Comparison of ENCODE assay signal across 24 cellular contexts in genomic region chr7:83629117-83629880, GRCh38. TPM values are rescaled to one million over a fixed set of nuclear protein-coding genes. Genes with fewer than 3 reads are reported as not detected.
A peak's percentile ranks its signal among the peaks of the same experiment; 100 is the strongest.
DNase-seq lines count a peak whose midpoint lies in the region; ATAC-seq, FAIRE-seq and TF ChIP-seq lines count a peak whose summit lies in the region.
"Had no signal": no experiment of that assay in that cellular context is flagged by ENCODE, and none has a peak within 500 bp of the region (broad histone marks: within the 10 kb centered on the region; RNA-seq: fewer than 3 reads in every experiment).

No MANE protein-coding gene starts in this region.

- no peaks in the 10 kb centered on the region for H3K4me1 ChIP-seq in right cardiac atrium (ENCODE audit: control insufficient read depth, insufficient read depth, low read length)
- no peaks in the 10 kb centered on the region for H3K4me1 ChIP-seq in heart left ventricle
- H3K4me1 ChIP-seq in H1 (replicated peaks in 1 of 4; ENCODE audit: control insufficient read depth in 3 of 4, insufficient read depth in 4 of 4, low read length in 3 of 4) = peaks cover 0 to 7% (median 4%) of the 10 kb centered on the region in 4 experiments; a peak in 3 of 7 replicates
- H3K4me1 ChIP-seq in mesenchymal stem cell (ENCODE audit: control insufficient read depth, insufficient read depth, low read depth, low read length) = no peaks in the 10 kb centered on the region
- H3K4me1 ChIP-seq in thyroid gland = no peaks in the 10 kb centered on the region
- H3K4me1 ChIP-seq in uterus = no peaks in the 10 kb centered on the region
- no peaks in the 10 kb centered on the region for H3K4me1 ChIP-seq in ovary (ENCODE audit: insufficient read depth)
- H3K4me1 ChIP-seq: gastrocnemius medialis, prostate gland had no signal

- no peaks in the 10 kb centered on the region for H3K79me2 ChIP-seq in H1 (ENCODE audit: control insufficient read depth in 1 of 2, insufficient read depth in 2 of 2, low read length in 2 of 2)

- H4K91ac ChIP-seq in H1 (replicated peaks; ENCODE audit: insufficient read length, low read length) = no peak overlapping the region
- no peak overlapping the region for H4K91ac ChIP-seq in mesenchymal stem cell (ENCODE audit: low read length)

- peak overlapping the region; percentile 80; the same call in 1 of the 2 replicates for H2BK12ac ChIP-seq in H1 (ENCODE audit: low read depth, low read length)
- no peak overlapping the region for H2BK12ac ChIP-seq in mesenchymal stem cell (ENCODE audit: low read length in 2 of 2)

- no peak overlapping the region for H3K56ac ChIP-seq in H1 (replicated peaks; ENCODE audit: insufficient read length, low read depth, low read length)

- H4K20me1 ChIP-seq in H1 (replicated peaks in 1 of 2; ENCODE audit: control insufficient read depth in 1 of 2, insufficient read depth in 2 of 2, low read length in 2 of 2) = no peaks in the 10 kb centered on the region

- TF ChIP-seq EP300 in H1 (IDR thresholded peaks at IDR 0.05; ENCODE audit: borderline replicate concordance in 1 of 2, low read depth in 2 of 2, low read length in 2 of 2) (no peak), ovary (IDR thresholded peaks at IDR 0.05) (no peak)

- H2BK120ac ChIP-seq in H1 (replicated peaks; ENCODE audit: low read depth, low read length) (no peak overlapping the region), mesenchymal stem cell (ENCODE audit: low read depth, low read length) (no peak overlapping the region)

- H3K14ac ChIP-seq in H1 (ENCODE audit: insufficient read length) = no peak overlapping the region
- no peak overlapping the region for H3K14ac ChIP-seq in mesenchymal stem cell (ENCODE audit: low read length in 2 of 2)

- no peaks in the 10 kb centered on the region for H3K79me1 ChIP-seq in H1 (ENCODE audit: low read depth, low read length)
- H3K79me1 ChIP-seq in mesenchymal stem cell (replicated peaks; ENCODE audit: low read length, poor library complexity, severe bottlenecking) = no peaks in the 10 kb centered on the region

- CTCF ChIA-PET in H1 (lab: Charles Lee; ENCODE audit: partially characterized antibody) = interaction anchor here (0.6 to 1.5 kb wide), 6 partner anchors 9 to 187 kb away, joined by 3 to 7 read pairs (median 3); no protein-coding TSS in a partner anchor

- no peak for FAIRE-seq in H1 (lab: Jason Lieb, UNC)
- FAIRE-seq: endometrium had no signal

- TF ChIP-seq CTCF in heart left ventricle (IDR thresholded peaks at IDR 0.05) (no peak), H1 (IDR thresholded peaks at IDR 0.05; ENCODE audit: control extremely low read depth in 1 of 3, insufficient read depth in 1 of 3, low read depth in 1 of 3, low read length in 3 of 3) (no peak), thyroid gland (IDR thresholded peaks at IDR 0.05) (no peak), uterus (IDR thresholded peaks at IDR 0.05) (no peak), ovary (IDR thresholded peaks at IDR 0.05) (no peak)

- intact Hi-C loops in right cardiac atrium (cut with DNase I) (no loop called here), heart left ventricle (cut with DNase I) (no loop called here), thyroid gland (cut with DNase I) (no loop called here), uterus (cut with DNase I; ENCODE audit: low total_unique reads) (no loop called here), ovary (cut with DNase I) (no loop called here)

- H2BK5ac ChIP-seq in H1 (ENCODE audit: low read depth, low read length) = peak overlapping the region; percentile 91
- no peak overlapping the region for H2BK5ac ChIP-seq in mesenchymal stem cell (ENCODE audit: low read depth, low read length, poor library complexity, severe bottlenecking)

- ATAC-seq in right cardiac atrium = no peak
- ATAC-seq in heart left ventricle = no peak
- ATAC-seq in HG03565 (IDR thresholded peaks at IDR 0.05; ENCODE audit: unreplicated experiment) = no peak
- ATAC-seq: activated T-cell treated with anti-CD3 and anti-CD28 coated beads, Interleukin-2, amount 50 U/mL, for 4 hours; CD8-positive, alpha-beta T cell; gastrocnemius medialis; Right ventricle myocardium inferior had no signal

- H2AFZ ChIP-seq in H1 (ENCODE audit: low read length) (peak overlapping the region; percentile 99), mesenchymal stem cell (ENCODE audit: low read depth, low read length) (peak overlapping the region; percentile 31)
- H2AFZ ChIP-seq: PC-9 had no signal

- WGBS in right cardiac atrium = 64% methylated on average over 12 of the region's 12 CpGs
- 53 to 61% (median 58%) methylated on average over 6 to 12 of the region's 12 CpGs for WGBS in heart left ventricle, 4 donors
- 85% methylated on average over 12 of the region's 12 CpGs; no CpG with 5 or more reads in 1 of the 2 experiments for WGBS in H1 (ENCODE audit: extremely low coverage in 1 of 2, insufficient coverage in 1 of 2, insufficient read length in 1 of 2, insufficient replicate concordance in 2 of 2, low coverage in 1 of 2, low lambda C conversion rate in 2 of 2, missing lambda C conversion rate in 1 of 2), 2 experiments
- WGBS in mesenchymal stem cell = 73% methylated on average over 12 of the region's 12 CpGs
- WGBS in thyroid gland, 2 donors = 24 to 35% methylated on average over 5 to 9 of the region's 12 CpGs
- 74 to 76% (median 76%) methylated on average over 12 of the region's 12 CpGs for WGBS in ovary, 3 donors

- DNase-seq in right cardiac atrium = peak in 2 of 3 donors; percentile 15 to 29
- no peak for DNase-seq in heart left ventricle
- DNase-seq in H1 (ENCODE audit: low read depth in 1 of 2, low spot score in 2 of 2) = peak in 1 of 2 experiments; percentile 55
- peak; percentile 14 for DNase-seq in mesenchymal stem cell
- peak; percentile 87 to 90 for DNase-seq in thyroid gland
- no peak for DNase-seq in uterus
- no peak for DNase-seq in ovary
- DNase-seq: activated CD4-positive, alpha-beta T cell treated with anti-CD3 and anti-CD28 coated beads, Interleukin-2, amount 10 ng/mL, durations not matched to agents 7 days and 5 days; activated gamma-delta T cell treated with Interleukin-2 at 50 U/mL for 16 hours; activated T-cell treated with anti-CD3 and anti-CD28 coated beads, Interleukin-2, amount 50 U/mL, for 4 hours; AML-193; CD8-positive, alpha-beta T cell; dermis blood vessel endothelial cell; gastrocnemius medialis; HCEC 1CT; NCI-H1694 treated with DMSO at 0.1 percent for 48 hours; NCI-H2171; NCI-H526; NK-92 treated with Interleukin-12 subunit alpha and Interleukin-12 subunit beta, amount 100 ng/mL, for 24 hours; PC-9 had no signal

- H3K9ac ChIP-seq in H1 (replicated peaks in 1 of 4; ENCODE audit: extremely low read depth in 1 of 4, low read depth in 3 of 4, low read length in 3 of 4) (no peak overlapping the region; a peak in 1 of 7 replicates), mesenchymal stem cell (ENCODE audit: low read length) (no peak overlapping the region)

- H3K27me3 ChIP-seq in right cardiac atrium (ENCODE audit: control insufficient read depth, insufficient read depth) = no peaks in the 10 kb centered on the region
- H3K27me3 ChIP-seq in heart left ventricle = no peaks in the 10 kb centered on the region
- H3K27me3 ChIP-seq in H1 (replicated peaks in 1 of 4; ENCODE audit: control insufficient read depth in 3 of 4, extremely low read depth in 1 of 4, insufficient read depth in 3 of 4, low read length in 3 of 4) = no peaks in the 10 kb centered on the region
- no peaks in the 10 kb centered on the region for H3K27me3 ChIP-seq in mesenchymal stem cell (ENCODE audit: control insufficient read depth in 1 of 2, insufficient read depth in 1 of 2, low read length in 2 of 2)
- no peaks in the 10 kb centered on the region for H3K27me3 ChIP-seq in thyroid gland
- H3K27me3 ChIP-seq in uterus = peaks cover 0 to 3% of the 10 kb centered on the region in 2 donors
- no peaks in the 10 kb centered on the region for H3K27me3 ChIP-seq in ovary
- H3K27me3 ChIP-seq: gastrocnemius medialis had no signal

- peak overlapping the region in 1 of 2 experiments; percentile 45; a peak in 2 of 4 replicates for H3K4me2 ChIP-seq in H1 (ENCODE audit: insufficient read depth in 1 of 2, low read depth in 2 of 2, low read length in 2 of 2)
- no peak overlapping the region for H3K4me2 ChIP-seq in mesenchymal stem cell (ENCODE audit: low read length, poor library complexity, severe bottlenecking)
- H3K4me2 ChIP-seq: PC-9 had no signal

- H4K8ac ChIP-seq in H1 (ENCODE audit: extremely low read depth, insufficient read depth, low read length) = peak overlapping the region; percentile 88
- no peak overlapping the region for H4K8ac ChIP-seq in mesenchymal stem cell (ENCODE audit: low read length)

- no peak overlapping the region for H3K23ac ChIP-seq in H1 (ENCODE audit: insufficient read length)
- H3K23ac ChIP-seq in mesenchymal stem cell (ENCODE audit: low read length in 2 of 2) = no peak overlapping the region

- no peak for TF ChIP-seq RAD21 in H1 (IDR thresholded peaks at IDR 0.05 in 1 of 2, conservative IDR thresholded peaks at IDR 0.05 in 1 of 2; ENCODE audit: low read depth in 2 of 2, low read length in 2 of 2)

- H2AK5ac ChIP-seq in H1 (ENCODE audit: low read depth, low read length) = no peak overlapping the region
- no peak overlapping the region for H2AK5ac ChIP-seq in mesenchymal stem cell (ENCODE audit: low read length, severe bottlenecking)

- no peak overlapping the region for H3K4me3 ChIP-seq in right cardiac atrium (ENCODE audit: low read length)
- no peak overlapping the region for H3K4me3 ChIP-seq in heart left ventricle
- H3K4me3 ChIP-seq in H1 (ENCODE audit: extremely low read depth in 1 of 4, insufficient read depth in 2 of 4, low read depth in 3 of 4, low read length in 4 of 4) = no peak overlapping the region
- no peak overlapping the region for H3K4me3 ChIP-seq in mesenchymal stem cell (ENCODE audit: insufficient read depth in 1 of 2, low read depth in 1 of 2, low read length in 2 of 2)
- no peak overlapping the region for H3K4me3 ChIP-seq in thyroid gland (replicated peaks in 1 of 3)
- H3K4me3 ChIP-seq in uterus = no peak overlapping the region
- H3K4me3 ChIP-seq in ovary = no peak overlapping the region
- H3K4me3 ChIP-seq: gastrocnemius medialis, PC-9, prostate gland had no signal

- H3K36me3 ChIP-seq in heart left ventricle (no peaks in the 10 kb centered on the region), H1 (ENCODE audit: control insufficient read depth in 2 of 4, insufficient read depth in 4 of 4, low read length in 3 of 4) (no peaks in the 10 kb centered on the region), mesenchymal stem cell (ENCODE audit: control insufficient read depth in 1 of 2, insufficient read depth in 2 of 2, low read depth in 1 of 2, low read length in 2 of 2) (no peaks in the 10 kb centered on the region), thyroid gland (no peaks in the 10 kb centered on the region), uterus (no peaks in the 10 kb centered on the region), ovary (no peaks in the 10 kb centered on the region)
- H3K36me3 ChIP-seq: gastrocnemius medialis, prostate gland had no signal

- no peak overlapping the region for H3K4ac ChIP-seq in H1 (replicated peaks; ENCODE audit: insufficient read length, low read depth, low read length)
- no peak overlapping the region for H3K4ac ChIP-seq in mesenchymal stem cell (ENCODE audit: low read depth in 1 of 2, low read length in 2 of 2)

- H2BK20ac ChIP-seq in H1 (ENCODE audit: low read length) = peak overlapping the region; percentile 93; the same call in 1 of the 2 replicates

- H3K27ac ChIP-seq in right cardiac atrium (ENCODE audit: low read length) (no peak overlapping the region), heart left ventricle (no peak overlapping the region), H1 (ENCODE audit: low read depth, low read length) (no peak overlapping the region), mesenchymal stem cell (ENCODE audit: low read length, poor library complexity, severe bottlenecking) (no peak overlapping the region), thyroid gland (peak overlapping the region in 2 of 3 donors; percentile 28 to 32), uterus (no peak overlapping the region), ovary (no peak overlapping the region)
- H3K27ac ChIP-seq: gastrocnemius medialis, PC-9, prostate gland had no signal

- POLR2A ChIA-PET in H1 (lab: Charles Lee; ENCODE audit: partially characterized antibody) = interaction anchor here (1.5 kb wide), 1 partner anchor 11 kb away, joined by 5 read pairs; no protein-coding TSS in a partner anchor

- TF ChIP-seq POLR2A in heart left ventricle (IDR thresholded peaks at IDR 0.05) (no peak), H1 (IDR thresholded peaks at IDR 0.05; ENCODE audit: control extremely low read depth in 1 of 2, low read depth in 2 of 2, low read length in 2 of 2) (no peak), thyroid gland (IDR thresholded peaks at IDR 0.05) (peak in 1 of 2 donors; percentile 18), uterus (IDR thresholded peaks at IDR 0.05) (no peak), ovary (IDR thresholded peaks at IDR 0.05) (no peak)

- H3K9me3 ChIP-seq in right cardiac atrium (ENCODE audit: control insufficient read depth, low read length) (no peaks in the 10 kb centered on the region), heart left ventricle (peaks cover 0 to 11% (median 0%) of the 10 kb centered on the region in 12 donors), H1 (ENCODE audit: insufficient read depth in 2 of 2, low read depth in 1 of 2, low read length in 1 of 2) (no peaks in the 10 kb centered on the region; a peak in 1 of 4 replicates), mesenchymal stem cell (ENCODE audit: control insufficient read depth, low read length) (peaks cover 6% of the 10 kb centered on the region), thyroid gland (no peaks in the 10 kb centered on the region), uterus (no peaks in the 10 kb centered on the region), ovary (no peaks in the 10 kb centered on the region)
- H3K9me3 ChIP-seq: gastrocnemius medialis, prostate gland had no signal

- H3K18ac ChIP-seq in H1 (ENCODE audit: extremely low read depth, low read length) = peak overlapping the region; percentile 78
- H3K18ac ChIP-seq in mesenchymal stem cell (ENCODE audit: low read depth in 1 of 2, low read length in 2 of 2) = no peak overlapping the region

- no peaks in the 10 kb centered on the region for H3K23me2 ChIP-seq in H1 (ENCODE audit: low read depth, low read length)

- no peak overlapping the region for H2BK15ac ChIP-seq in H1 (ENCODE audit: low read length)
- no peak overlapping the region for H2BK15ac ChIP-seq in mesenchymal stem cell (ENCODE audit: low read depth, poor library complexity, severe bottlenecking)

- H4K5ac ChIP-seq in H1 (ENCODE audit: insufficient read length, low read depth, low read length) = peak overlapping the region; percentile 57

RNA-seq across cellular contexts. Expression of gene SEMA3E, which starts 19.6 kb away (rescaled TPM):
- total RNA-seq in right cardiac atrium (1 to 10 TPM in 1 of 4 donors, under 1 TPM in 3; 0.21 to 1.4 (median 0.43) TPM), heart left ventricle (1 to 10 TPM in 2 of 9 donors, under 1 TPM in 5, not detected in 2; 0.04 to 1.2 (median 0.19) TPM), thyroid gland (1 to 10 TPM in 3 of 4 donors, under 1 TPM in 1; 0.94 to 6.9 (median 2.2) TPM), uterus (10 to 100 TPM in 1 of 4 donors, 1 to 10 TPM in 2, under 1 TPM in 1; 0.77 to 15.8 (median 2.2) TPM), ovary (1 to 10 TPM in 2 of 7 donors, under 1 TPM in 3, not detected in 2; 0.35 to 2.2 (median 0.47) TPM)
- polyA plus RNA-seq in right cardiac atrium (0.02 TPM), heart left ventricle (under 1 TPM in 1 of 2 donors, not detected in 1; 0.08 TPM), H1 (2011; rRNA removed) (0.94 and 1.3 TPM in 2 replicates), ovary (under 1 TPM; 0.10 to 0.42 TPM)
- 0.93 and 1.9 TPM in 2 replicates for total RNA-seq in H1 (2021; fragmentation: NEBNext Ultra II Directional; extraction: Animal tissue kit (Norgen Biotek cat#: 25700))
- polyA plus RNA-seq in H1 (2011; cell fraction: cytosol; rRNA removed) = 1.6 TPM
- 0.47 TPM for polyA plus RNA-seq in H1 (2011; cell fraction: nucleus; rRNA removed)
- polyA plus RNA-seq in H1 (2012, experiment 1 of 2) = 1.0 to 4.7 TPM (median 3.2 TPM) in 4 replicates
- 0.04 TPM for polyA plus RNA-seq in H1 (2012, experiment 2 of 2)
- polyA plus RNA-seq in H1 (2013, experiment 1 of 2) = 1.0 TPM
- 0.72 TPM for polyA plus RNA-seq in H1 (2013, experiment 2 of 2)
- polyA minus RNA-seq in H1 (2011; rRNA and poly(A)+ RNA removed) = 2.7 and 2.9 TPM in 2 replicates
- 1.0 TPM for polyA minus RNA-seq in H1 (2011; cell fraction: cytosol; rRNA and poly(A)+ RNA removed)
- 2.0 TPM for polyA minus RNA-seq in H1 (2011; cell fraction: nucleus; rRNA and poly(A)+ RNA removed)
- 4.3 TPM for polyA plus RNA-seq in mesenchymal stem cell (2013, experiment 1 of 2)
- polyA plus RNA-seq in mesenchymal stem cell (2013, experiment 2 of 2) = 4.6 TPM
- total RNA-seq: activated CD4-positive, alpha-beta T cell treated with anti-CD3 and anti-CD28 coated beads, Interleukin-2, amount 10 ng/mL, durations not matched to agents 7 days and 5 days; activated T-cell treated with anti-CD3 and anti-CD28 coated beads, Interleukin-2, amount 50 U/mL, for 4 hours; CD8-positive, alpha-beta T cell had no signal

Comparison
In these comparisons a context has a peak if more than half of its experiments do, and no peak if none do; other contexts are left out.
1. DNase-seq: peak in right cardiac atrium (2 of 3), mesenchymal stem cell (single experiment) and thyroid gland (2 of 2); none in heart left ventricle (0 of 5), uterus (0 of 2) and ovary (0 of 5).
2. H3K27ac ChIP-seq: peak in thyroid gland (2 of 3); none in right cardiac atrium (single experiment), heart left ventricle (0 of 12), H1 (single experiment), mesenchymal stem cell (single experiment), uterus (0 of 2) and ovary (0 of 2).